Comparison of ENCODE assay signal across 31 cellular contexts in genomic region chr1:31857863-31858262, GRCh38. TPM values are rescaled to one million over a fixed set of nuclear protein-coding genes. Genes with fewer than 3 reads are reported as not detected.
"Had no signal": no experiment of that assay in that cellular context is flagged by ENCODE, and none has a peak within 500 bp of the region (broad histone marks: within the 10 kb centered on the region; RNA-seq: fewer than 3 reads in every experiment).

No MANE protein-coding gene starts in this region.

- H3K4me1 ChIP-seq: adrenal gland, body of pancreas, esophagus squamous epithelium, gastroesophageal sphincter, heart right ventricle had no signal

- ATAC-seq: activated CD4-positive, alpha-beta T cell treated with anti-CD3 and anti-CD28 coated beads for 36 hours; activated CD8-positive, alpha-beta memory T cell treated with anti-CD3 and anti-CD28 coated beads, Interleukin-2, amount 10 ng/mL, durations not matched to agents 7 days and 5 days; activated CD8-positive, alpha-beta T cell treated with anti-CD3 and anti-CD28 coated beads, Interleukin-2, amount 10 ng/mL, durations not matched to agents 7 days and 5 days; activated naive CD8-positive, alpha-beta T cell treated with anti-CD3 and anti-CD28 coated beads, Interleukin-2, amount 50 U/mL, for 24 hours; body of pancreas; gastroesophageal sphincter; heart right ventricle had no signal

- H3K36me3 ChIP-seq: adrenal gland, esophagus squamous epithelium, gastroesophageal sphincter, heart right ventricle had no signal

- DNase-seq: activated CD4-positive, alpha-beta memory T cell treated with anti-CD3 and anti-CD28 coated beads for 36 hours; activated CD4-positive, alpha-beta T cell treated with anti-CD3 and anti-CD28 coated beads for 36 hours; activated CD4-positive, alpha-beta T cell treated with anti-CD3 and anti-CD28 coated beads, Interleukin-2, amount 10 ng/mL, durations not matched to agents 24 days and 14 days; activated CD4-positive, CD25-positive, alpha-beta regulatory T cell; activated CD4-positive, CD25-positive, alpha-beta regulatory T cell treated with anti-CD3 and anti-CD28 coated beads, Interleukin-2, amount 50 U/mL, for 72 hours; activated CD8-positive, alpha-beta memory T cell treated with anti-CD3 and anti-CD28 coated beads, Interleukin-2, amount 10 ng/mL, durations not matched to agents 7 days and 5 days; activated CD8-positive, alpha-beta memory T cell treated with anti-CD3 and anti-CD28 coated beads, Interleukin-2, amount 50 U/mL, for 4 hours; activated CD8-positive, alpha-beta T cell treated with anti-CD3 and anti-CD28 coated beads, Interleukin-2, amount 10 ng/mL, durations not matched to agents 7 days and 5 days; activated effector memory CD4-positive, alpha-beta T cell treated with anti-CD3 and anti-CD28 coated beads, Interleukin-2, amount 50 U/mL, for 16 hours; activated naive CD4-positive, alpha-beta T cell treated with anti-CD3 and anti-CD28 coated beads for 36 hours; activated naive CD8-positive, alpha-beta T cell treated with anti-CD3 and anti-CD28 coated beads for 36 hours; activated naive CD8-positive, alpha-beta T cell treated with anti-CD3 and anti-CD28 coated beads, Interleukin-2, amount 50 U/mL, for 24 hours; activated T-cell treated with anti-CD3 and anti-CD28 coated beads, Interleukin-2, amount 50 U/mL, for 1 hour; activated T-cell treated with anti-CD3 and anti-CD28 coated beads, Interleukin-2, amount 50 U/mL, for 48 hours; adrenal gland; amygdala; aorta; body of pancreas; caudate nucleus; cortex of kidney; dermis blood vessel endothelial cell; effector CD4-positive, alpha-beta T cell; esophagus squamous epithelium; foreskin melanocyte; heart right ventricle; T-helper 2 cell had no signal

- H3K4me3 ChIP-seq: adrenal gland, body of pancreas, esophagus squamous epithelium, gastroesophageal sphincter, heart right ventricle had no signal

- H3K9me3 ChIP-seq: adrenal gland, body of pancreas, esophagus squamous epithelium, gastroesophageal sphincter, heart right ventricle had no signal

- H3K27me3 ChIP-seq: adrenal gland, body of pancreas, esophagus squamous epithelium, gastroesophageal sphincter, heart right ventricle had no signal

- H3K27ac ChIP-seq: adrenal gland, body of pancreas, epithelial cell of prostate, esophagus squamous epithelium, gastroesophageal sphincter, heart right ventricle had no signal

RNA-seq across cellular contexts. Expression of gene SPOCD1, which starts 42.0 kb away (rescaled TPM):
- total RNA-seq: activated CD4-positive, alpha-beta T cell treated with anti-CD3 and anti-CD28 coated beads, Interleukin-2, amount 10 ng/mL, durations not matched to agents 24 days and 14 days; activated CD8-positive, alpha-beta memory T cell treated with anti-CD3 and anti-CD28 coated beads for 36 hours; activated CD8-positive, alpha-beta memory T cell treated with anti-CD3 and anti-CD28 coated beads, Interleukin-2, amount 10 ng/mL, durations not matched to agents 7 days and 5 days; activated CD8-positive, alpha-beta T cell treated with anti-CD3 and anti-CD28 coated beads, Interleukin-2, amount 10 ng/mL, durations not matched to agents 7 days and 5 days; activated naive CD8-positive, alpha-beta T cell treated with anti-CD3 and anti-CD28 coated beads for 36 hours; activated T-helper 1 cell treated with anti-CD3 and anti-CD28 coated beads, Interleukin-12 subunit alpha, Interleukin-12 subunit beta, Interleukin-2, Interleukin-4 antibody, amounts not matched to agents 30 ng/mL and 10 ng/mL and 1 ng/mL, durations not matched to agents 14 hours and 24 hours and 36 hours; activated T-helper 2 cell treated with anti-CD3 and anti-CD28 coated beads, Interferon-gamma antibody, Interleukin-2, Interleukin-4, amounts not matched to agents 10 μg/mL and 5 μg/mL and 100 μg/mL, durations not matched to agents 14 hours and 24 hours and 36 hours had no signal
